Comparison of ENCODE assay signal across 8 cellular contexts in the genomic region with DNA sequence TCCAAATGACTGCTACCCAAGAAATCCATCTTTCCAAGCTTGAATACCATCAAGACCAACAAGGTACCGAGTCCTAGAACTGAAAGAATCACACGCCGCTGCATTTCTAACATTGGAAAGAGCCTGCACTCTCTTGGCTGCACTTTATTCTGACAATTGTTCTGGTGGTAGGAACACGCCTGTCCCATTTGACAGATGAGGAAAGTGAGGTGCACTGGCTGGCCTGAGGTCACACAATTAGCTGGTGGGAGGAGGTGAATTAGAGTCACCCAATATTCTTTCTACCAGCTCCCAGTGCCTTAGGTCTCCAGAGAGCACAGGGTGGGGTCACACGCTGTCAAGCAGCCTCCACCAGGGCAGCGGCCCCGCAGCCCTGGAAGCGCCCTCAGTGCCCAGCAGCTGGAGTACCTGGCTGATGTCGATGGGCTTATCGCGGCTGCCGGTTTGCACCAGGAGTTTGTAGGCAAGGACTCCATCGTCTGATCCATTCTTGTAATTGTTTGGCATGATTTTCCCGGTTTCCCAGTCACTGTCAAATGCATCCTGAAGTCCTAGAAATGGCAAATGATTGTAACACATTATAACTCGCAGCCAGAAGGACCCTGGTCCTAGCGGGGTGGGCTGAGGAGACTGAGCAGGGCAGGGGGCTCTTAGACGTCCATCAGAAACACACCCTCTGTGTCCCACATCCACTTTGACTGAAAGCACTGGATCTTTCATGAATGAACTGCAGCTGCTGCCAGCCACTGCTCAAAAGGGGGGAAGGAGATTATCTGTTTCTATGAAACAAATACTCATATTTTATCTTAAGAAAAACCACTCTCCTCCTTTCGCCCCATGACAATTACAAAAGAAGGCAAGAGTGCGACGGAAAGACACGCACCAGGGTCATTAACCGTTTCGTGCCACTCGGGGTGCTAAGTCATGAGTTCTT. TPM values are rescaled to one million over a fixed set of nuclear protein-coding genes. Genes with fewer than 3 reads are reported as not detected.
DNase-seq lines count a peak whose midpoint lies in the region; ATAC-seq and TF ChIP-seq lines count a peak whose summit lies in the region.

No MANE protein-coding gene starts in this region.

- intact Hi-C loops in dorsolateral prefrontal cortex (cut with DNase I), result loop anchor here (1.0 to 2.0 kb wide), 3 partner anchors 15 to 48 kb away; no protein-coding TSS in a partner anchor

- no peak overlapping the region for H3K23ac ChIP-seq in neuronal stem cell (ENCODE audit: low read depth, low read length, poor library complexity)

- H3K18ac ChIP-seq in neuronal stem cell (ENCODE audit: low read length), result peak overlapping the region; percentile 5

- no peak overlapping the region for H2BK15ac ChIP-seq in neuronal stem cell (ENCODE audit: low read length)

- H3K27me3 ChIP-seq in dorsolateral prefrontal cortex (no peaks in the 10 kb centered on the region), neuronal stem cell (ENCODE audit: control insufficient read depth in 3 of 3, insufficient read depth in 3 of 3, low read depth in 1 of 3, low read length in 3 of 3) (no peaks in the 10 kb centered on the region)

- no peak for DNase-seq in Jurkat, Clone E6-1 (ENCODE audit: low read depth, low spot score)
- DNase-seq in dorsolateral prefrontal cortex (no peak), neuronal stem cell (ENCODE audit: low spot score) (no peak), SKM-1 (lab: John Stamatoyannopoulos, UW; ENCODE audit: unreplicated experiment) (no peak), GM19240 (ENCODE audit: insufficient read length, low spot score) (no peak), dermis blood vessel endothelial cell (no peak)

- H3K27ac ChIP-seq in dorsolateral prefrontal cortex (peak overlapping the region; percentile 3 to 94 (median 85)), neuronal stem cell (replicated peaks; ENCODE audit: low read length) (no peak overlapping the region)

- H2AFZ ChIP-seq in neuronal stem cell (ENCODE audit: low read length), result no peak overlapping the region

- no peak overlapping the region for H3K14ac ChIP-seq in neuronal stem cell (ENCODE audit: low read length)

- whole genome bisulfite sequencing in neuronal stem cell (ENCODE audit: extremely low coverage in 2 of 2, insufficient read length in 2 of 2, insufficient replicate concordance in 1 of 2), 2 donors, result no CpG with 5 or more reads among the region's 24 CpGs

- no peak overlapping the region for H3K4ac ChIP-seq in neuronal stem cell (ENCODE audit: low read length)

- no peak overlapping the region for H2BK5ac ChIP-seq in neuronal stem cell (ENCODE audit: low read length)

- H3K9me3 ChIP-seq in ES-I3 (ENCODE audit: control insufficient read depth, insufficient read depth, low read length) (no peaks in the 10 kb centered on the region), neuronal stem cell (replicated peaks in 1 of 2; ENCODE audit: control insufficient read depth in 2 of 2, insufficient read depth in 1 of 2, low read depth in 1 of 2, low read length in 2 of 2) (no peaks in the 10 kb centered on the region)

- peaks cover 3% of the 10 kb centered on the region for H3K79me1 ChIP-seq in neuronal stem cell (ENCODE audit: low read depth, low read length)

- no peak overlapping the region for H4K91ac ChIP-seq in neuronal stem cell (ENCODE audit: low read depth, low read length, poor library complexity)

- H3K4me2 ChIP-seq in neuronal stem cell (ENCODE audit: insufficient read depth, low read length, poor library complexity, severe bottlenecking), result no peak overlapping the region

- peak overlapping the region; percentile 33 for H2AK5ac ChIP-seq in neuronal stem cell (ENCODE audit: low read depth, low read length)

- no peak for TF ChIP-seq CTCF in dorsolateral prefrontal cortex (IDR thresholded peaks at IDR 0.05 in 54 of 56, conservative IDR thresholded peaks at IDR 0.05 in 2 of 56; ENCODE audit: low read depth in 1 of 56, partially characterized antibody in 56 of 56)

- H3K4me3 ChIP-seq in Jurkat, Clone E6-1 (ENCODE audit: low read length), result peak overlapping the region; percentile 36
- H3K4me3 ChIP-seq in dorsolateral prefrontal cortex (peak overlapping the region in 56 of 59 donors; percentile 21 to 65 (median 46)), neuronal stem cell (ENCODE audit: low read length in 2 of 2) (no peak overlapping the region)

- H3K36me3 ChIP-seq in ES-I3 (ENCODE audit: insufficient read depth, low read length) (peaks cover 2% of the 10 kb centered on the region; the same call in 1 of the 2 replicates), neuronal stem cell (replicated peaks in 1 of 2; ENCODE audit: control insufficient read depth in 2 of 2, insufficient read depth in 2 of 2, low read length in 2 of 2) (peaks cover 26 to 96% of the 10 kb centered on the region in 2 donors)

- H3K9ac ChIP-seq in ES-I3 (ENCODE audit: low read depth, low read length) (peak overlapping the region; percentile 36; the same call in 1 of the 2 replicates), neuronal stem cell (ENCODE audit: low read depth, low read length, poor library complexity) (no peak overlapping the region)

- no peak overlapping the region for H4K8ac ChIP-seq in neuronal stem cell (ENCODE audit: low read depth, low read length)

- no peak for ATAC-seq in GM18517 (IDR thresholded peaks at IDR 0.05; ENCODE audit: unreplicated experiment)

- H3K4me1 ChIP-seq in ES-I3 (ENCODE audit: insufficient read depth, low read length) (peaks cover 15% of the 10 kb centered on the region), neuronal stem cell (ENCODE audit: control insufficient read depth in 2 of 2, insufficient read depth in 1 of 2, low read depth in 1 of 2, low read length in 2 of 2) (peaks cover 22 to 26% of the 10 kb centered on the region in 2 donors)

- H2BK12ac ChIP-seq in neuronal stem cell (ENCODE audit: low read length), result no peak overlapping the region

- H2BK120ac ChIP-seq in neuronal stem cell (ENCODE audit: low read depth, low read length), result no peak overlapping the region

RNA-seq across cellular contexts. Expression of a gene that starts 55.1 kb away (rescaled TPM):
- 1.2 TPM for polyA plus RNA-seq in Jurkat, Clone E6-1 (2012; ENCODE audit: insufficient read depth, insufficient read length)
- total RNA-seq in dorsolateral prefrontal cortex, result 100 to 1,000 TPM in 1 of 120 experiments, 10 to 100 TPM in 119; 17.9 to 104 (median 46.0) TPM
- polyA plus RNA-seq in neuronal stem cell (2013, experiment 1 of 2), result 18.4 TPM
- 18.9 TPM for polyA plus RNA-seq in neuronal stem cell (2013, experiment 2 of 2)
- 3.4 and 6.9 TPM in 2 replicates for total RNA-seq in dermis blood vessel endothelial cell

Comparison
In these comparisons a context has a peak if more than half of its experiments do, and no peak if none do; other contexts are left out.
1. H3K4me3 ChIP-seq: peak in Jurkat, Clone E6-1 (single experiment) and dorsolateral prefrontal cortex (56 of 59); none in neuronal stem cell (0 of 2).